1 cellular context compared by ENCODE assay signal in the genomic region with DNA sequence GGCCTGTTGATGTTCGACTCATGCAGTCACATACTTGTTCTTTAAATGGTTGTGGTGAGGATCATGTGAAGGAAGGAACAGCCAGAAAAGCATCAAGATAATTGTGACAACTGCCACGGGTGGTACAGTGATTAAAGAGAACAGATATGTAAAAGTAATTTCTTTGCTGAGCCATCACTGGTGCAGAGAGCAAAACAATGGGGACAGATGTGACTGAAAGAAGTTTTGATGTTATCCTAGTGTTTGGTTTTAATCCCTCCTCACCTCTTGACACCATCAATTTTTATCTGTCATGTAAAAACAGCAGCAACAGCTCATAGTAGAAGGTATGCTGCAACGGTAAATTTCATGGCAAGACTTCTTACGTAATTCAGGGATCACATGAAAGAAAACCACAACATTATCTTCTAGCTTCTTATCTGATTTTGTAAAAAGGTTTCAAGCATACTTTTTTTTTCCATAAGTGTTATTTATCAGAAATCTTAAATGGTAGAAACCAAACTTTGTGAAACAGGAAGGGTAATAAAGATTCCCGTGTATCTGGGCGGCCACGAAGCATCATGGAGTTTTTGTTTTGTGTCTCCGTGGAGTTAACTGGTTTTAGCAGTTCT.
TF ChIP-seq lines count a peak whose summit lies in the region.

No MANE protein-coding gene starts in this region.

TF ChIP-seq in HEK293, 187 proteins besides CTCF, POLR2A, EP300 and RAD21 (continued from another document and continues in another):
- TF ChIP-seq ZNF274 (IDR thresholded peaks at IDR 0.05; ENCODE audit: low read length) (no peak), ZNF274 (tag by site-specific recombination; IDR thresholded peaks at IDR 0.05; ENCODE audit: borderline replicate concordance) (no peak), KLF7 (tag by site-specific recombination; IDR thresholded peaks at IDR 0.05; ENCODE audit: borderline replicate concordance) (no peak), GLI4 (tag by site-specific recombination; IDR thresholded peaks at IDR 0.05) (no peak), TCF7L2 (IDR thresholded peaks at IDR 0.05; ENCODE audit: borderline replicate concordance, low read depth, low read length) (peak; percentile 83), HOXA7 (CRISPR knock-in tag; IDR thresholded peaks at IDR 0.05; ENCODE audit: borderline replicate concordance) (no peak), ZNF48 (tag by site-specific recombination; IDR thresholded peaks at IDR 0.05) (no peak), ZBTB7A (tag by site-specific recombination; IDR thresholded peaks at IDR 0.05; ENCODE audit: low read depth) (no peak), ZNF76 (tag by site-specific recombination; IDR thresholded peaks at IDR 0.05; ENCODE audit: borderline replicate concordance, low read depth) (no peak), ZNF175 (tag by site-specific recombination; IDR thresholded peaks at IDR 0.05) (no peak), ZNF280C (tag by site-specific recombination; IDR thresholded peaks at IDR 0.05) (no peak), KLF8 (tag by site-specific recombination; IDR thresholded peaks at IDR 0.05) (peak; percentile 67), ZNF549 (tag by site-specific recombination; IDR thresholded peaks at IDR 0.05) (no peak), ZBTB1 (tag by site-specific recombination; IDR thresholded peaks at IDR 0.05) (0 out of 2 replicates have a peak, but pooled peaks have one; percentile 12), ZNF24 (tag by site-specific recombination; IDR thresholded peaks at IDR 0.05) (0 out of 2 replicates have a peak, but pooled peaks have one; percentile 39), BCL11B (tag by site-specific recombination; IDR thresholded peaks at IDR 0.05; ENCODE audit: low read depth) (0 out of 2 replicates have a peak, but pooled peaks have one; percentile 64), ZNF302 (tag by site-specific recombination; IDR thresholded peaks at IDR 0.05; ENCODE audit: low read depth) (no peak), ZNF501 (tag by site-specific recombination; IDR thresholded peaks at IDR 0.05) (no peak), ZNF239 (tag by site-specific recombination; IDR thresholded peaks at IDR 0.05) (no peak), REPIN1 (tag by site-specific recombination; IDR thresholded peaks at IDR 0.05; ENCODE audit: low read depth) (no peak), ZNF785 (tag by site-specific recombination; IDR thresholded peaks at IDR 0.05) (no peak), SP3 (tag by site-specific recombination; IDR thresholded peaks at IDR 0.05) (no peak), ZNF830 (tag by site-specific recombination; IDR thresholded peaks at IDR 0.05; ENCODE audit: low read depth) (no peak), ZNF514 (tag by site-specific recombination; IDR thresholded peaks at IDR 0.05) (no peak), KLF10 (tag by site-specific recombination; IDR thresholded peaks at IDR 0.05) (peak; percentile 55), ZNF426 (tag by site-specific recombination; IDR thresholded peaks at IDR 0.05) (no peak), ZNF23 (tag by site-specific recombination; IDR thresholded peaks at IDR 0.05; ENCODE audit: borderline replicate concordance) (no peak), ZNF341 (tag by site-specific recombination; IDR thresholded peaks at IDR 0.05; ENCODE audit: low read depth) (peak; percentile 62), ZNF19 (tag by site-specific recombination; IDR thresholded peaks at IDR 0.05; ENCODE audit: low read depth) (no peak), PBX3 (CRISPR knock-in tag; IDR thresholded peaks at IDR 0.05) (no peak), YY2 (tag by site-specific recombination; IDR thresholded peaks at IDR 0.05) (no peak), ZBTB8A (tag by site-specific recombination; IDR thresholded peaks at IDR 0.05) (no peak), ZFP3 (tag by site-specific recombination; IDR thresholded peaks at IDR 0.05; ENCODE audit: low read depth) (no peak), FEZF1 (tag by site-specific recombination; IDR thresholded peaks at IDR 0.05) (peak; percentile 67)
- TF ChIP-seq, protein P1, sequence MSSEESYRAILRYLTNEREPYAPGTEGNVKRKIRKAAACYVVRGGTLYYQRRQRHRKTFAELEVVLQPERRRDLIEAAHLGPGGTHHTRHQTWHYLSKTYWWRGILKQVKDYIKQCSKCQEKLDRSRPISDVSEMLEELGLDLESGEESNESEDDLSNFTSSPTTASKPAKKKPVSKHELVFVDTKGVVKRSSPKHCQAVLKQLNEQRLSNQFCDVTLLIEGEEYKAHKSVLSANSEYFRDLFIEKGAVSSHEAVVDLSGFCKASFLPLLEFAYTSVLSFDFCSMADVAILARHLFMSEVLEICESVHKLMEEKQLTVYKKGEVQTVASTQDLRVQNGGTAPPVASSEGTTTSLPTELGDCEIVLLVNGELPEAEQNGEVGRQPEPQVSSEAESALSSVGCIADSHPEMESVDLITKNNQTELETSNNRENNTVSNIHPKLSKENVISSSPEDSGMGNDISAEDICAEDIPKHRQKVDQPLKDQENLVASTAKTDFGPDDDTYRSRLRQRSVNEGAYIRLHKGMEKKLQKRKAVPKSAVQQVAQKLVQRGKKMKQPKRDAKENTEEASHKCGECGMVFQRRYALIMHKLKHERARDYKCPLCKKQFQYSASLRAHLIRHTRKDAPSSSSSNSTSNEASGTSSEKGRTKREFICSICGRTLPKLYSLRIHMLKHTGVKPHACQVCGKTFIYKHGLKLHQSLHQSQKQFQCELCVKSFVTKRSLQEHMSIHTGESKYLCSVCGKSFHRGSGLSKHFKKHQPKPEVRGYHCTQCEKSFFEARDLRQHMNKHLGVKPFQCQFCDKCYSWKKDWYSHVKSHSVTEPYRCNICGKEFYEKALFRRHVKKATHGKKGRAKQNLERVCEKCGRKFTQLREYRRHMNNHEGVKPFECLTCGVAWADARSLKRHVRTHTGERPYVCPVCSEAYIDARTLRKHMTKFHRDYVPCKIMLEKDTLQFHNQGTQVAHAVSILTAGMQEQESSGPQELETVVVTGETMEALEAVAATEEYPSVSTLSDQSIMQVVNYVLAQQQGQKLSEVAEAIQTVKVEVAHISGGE (tag by site-specific recombination; conservative IDR thresholded peaks at IDR 0.05; ENCODE audit: low read depth): no peak
- TF ChIP-seq, protein P2, sequence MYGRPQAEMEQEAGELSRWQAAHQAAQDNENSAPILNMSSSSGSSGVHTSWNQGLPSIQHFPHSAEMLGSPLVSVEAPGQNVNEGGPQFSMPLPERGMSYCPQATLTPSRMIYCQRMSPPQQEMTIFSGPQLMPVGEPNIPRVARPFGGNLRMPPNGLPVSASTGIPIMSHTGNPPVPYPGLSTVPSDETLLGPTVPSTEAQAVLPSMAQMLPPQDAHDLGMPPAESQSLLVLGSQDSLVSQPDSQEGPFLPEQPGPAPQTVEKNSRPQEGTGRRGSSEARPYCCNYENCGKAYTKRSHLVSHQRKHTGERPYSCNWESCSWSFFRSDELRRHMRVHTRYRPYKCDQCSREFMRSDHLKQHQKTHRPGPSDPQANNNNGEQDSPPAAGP (tag by site-specific recombination; IDR thresholded peaks at IDR 0.05): no peak
- TF ChIP-seq, protein P3, sequence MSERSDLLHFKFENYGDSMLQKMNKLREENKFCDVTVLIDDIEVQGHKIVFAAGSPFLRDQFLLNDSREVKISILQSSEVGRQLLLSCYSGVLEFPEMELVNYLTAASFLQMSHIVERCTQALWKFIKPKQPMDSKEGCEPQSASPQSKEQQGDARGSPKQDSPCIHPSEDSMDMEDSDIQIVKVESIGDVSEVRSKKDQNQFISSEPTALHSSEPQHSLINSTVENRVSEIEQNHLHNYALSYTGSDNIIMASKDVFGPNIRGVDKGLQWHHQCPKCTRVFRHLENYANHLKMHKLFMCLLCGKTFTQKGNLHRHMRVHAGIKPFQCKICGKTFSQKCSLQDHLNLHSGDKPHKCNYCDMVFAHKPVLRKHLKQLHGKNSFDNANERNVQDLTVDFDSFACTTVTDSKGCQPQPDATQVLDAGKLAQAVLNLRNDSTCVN (tag by site-specific recombination; optimal IDR thresholded peaks at IDR 0.05): no peak
- TF ChIP-seq, protein P4, sequence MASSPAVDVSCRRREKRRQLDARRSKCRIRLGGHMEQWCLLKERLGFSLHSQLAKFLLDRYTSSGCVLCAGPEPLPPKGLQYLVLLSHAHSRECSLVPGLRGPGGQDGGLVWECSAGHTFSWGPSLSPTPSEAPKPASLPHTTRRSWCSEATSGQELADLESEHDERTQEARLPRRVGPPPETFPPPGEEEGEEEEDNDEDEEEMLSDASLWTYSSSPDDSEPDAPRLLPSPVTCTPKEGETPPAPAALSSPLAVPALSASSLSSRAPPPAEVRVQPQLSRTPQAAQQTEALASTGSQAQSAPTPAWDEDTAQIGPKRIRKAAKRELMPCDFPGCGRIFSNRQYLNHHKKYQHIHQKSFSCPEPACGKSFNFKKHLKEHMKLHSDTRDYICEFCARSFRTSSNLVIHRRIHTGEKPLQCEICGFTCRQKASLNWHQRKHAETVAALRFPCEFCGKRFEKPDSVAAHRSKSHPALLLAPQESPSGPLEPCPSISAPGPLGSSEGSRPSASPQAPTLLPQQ (tag by site-specific recombination; IDR thresholded peaks at IDR 0.05): no peak
- TF ChIP-seq, protein P5, sequence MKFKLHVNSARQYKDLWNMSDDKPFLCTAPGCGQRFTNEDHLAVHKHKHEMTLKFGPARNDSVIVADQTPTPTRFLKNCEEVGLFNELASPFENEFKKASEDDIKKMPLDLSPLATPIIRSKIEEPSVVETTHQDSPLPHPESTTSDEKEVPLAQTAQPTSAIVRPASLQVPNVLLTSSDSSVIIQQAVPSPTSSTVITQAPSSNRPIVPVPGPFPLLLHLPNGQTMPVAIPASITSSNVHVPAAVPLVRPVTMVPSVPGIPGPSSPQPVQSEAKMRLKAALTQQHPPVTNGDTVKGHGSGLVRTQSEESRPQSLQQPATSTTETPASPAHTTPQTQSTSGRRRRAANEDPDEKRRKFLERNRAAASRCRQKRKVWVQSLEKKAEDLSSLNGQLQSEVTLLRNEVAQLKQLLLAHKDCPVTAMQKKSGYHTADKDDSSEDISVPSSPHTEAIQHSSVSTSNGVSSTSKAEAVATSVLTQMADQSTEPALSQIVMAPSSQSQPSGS (tag by site-specific recombination; IDR thresholded peaks at IDR 0.05; ENCODE audit: low read depth): 0 out of 2 replicates have a peak, but pooled peaks have one; percentile 5
- TF ChIP-seq, protein P6, sequence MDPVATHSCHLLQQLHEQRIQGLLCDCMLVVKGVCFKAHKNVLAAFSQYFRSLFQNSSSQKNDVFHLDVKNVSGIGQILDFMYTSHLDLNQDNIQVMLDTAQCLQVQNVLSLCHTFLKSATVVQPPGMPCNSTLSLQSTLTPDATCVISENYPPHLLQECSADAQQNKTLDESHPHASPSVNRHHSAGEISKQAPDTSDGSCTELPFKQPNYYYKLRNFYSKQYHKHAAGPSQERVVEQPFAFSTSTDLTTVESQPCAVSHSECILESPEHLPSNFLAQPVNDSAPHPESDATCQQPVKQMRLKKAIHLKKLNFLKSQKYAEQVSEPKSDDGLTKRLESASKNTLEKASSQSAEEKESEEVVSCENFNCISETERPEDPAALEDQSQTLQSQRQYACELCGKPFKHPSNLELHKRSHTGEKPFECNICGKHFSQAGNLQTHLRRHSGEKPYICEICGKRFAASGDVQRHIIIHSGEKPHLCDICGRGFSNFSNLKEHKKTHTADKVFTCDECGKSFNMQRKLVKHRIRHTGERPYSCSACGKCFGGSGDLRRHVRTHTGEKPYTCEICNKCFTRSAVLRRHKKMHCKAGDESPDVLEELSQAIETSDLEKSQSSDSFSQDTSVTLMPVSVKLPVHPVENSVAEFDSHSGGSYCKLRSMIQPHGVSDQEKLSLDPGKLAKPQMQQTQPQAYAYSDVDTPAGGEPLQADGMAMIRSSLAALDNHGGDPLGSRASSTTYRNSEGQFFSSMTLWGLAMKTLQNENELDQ (tag by site-specific recombination; IDR thresholded peaks at IDR 0.05; ENCODE audit: low read depth): no peak
- TF ChIP-seq, protein P7, sequence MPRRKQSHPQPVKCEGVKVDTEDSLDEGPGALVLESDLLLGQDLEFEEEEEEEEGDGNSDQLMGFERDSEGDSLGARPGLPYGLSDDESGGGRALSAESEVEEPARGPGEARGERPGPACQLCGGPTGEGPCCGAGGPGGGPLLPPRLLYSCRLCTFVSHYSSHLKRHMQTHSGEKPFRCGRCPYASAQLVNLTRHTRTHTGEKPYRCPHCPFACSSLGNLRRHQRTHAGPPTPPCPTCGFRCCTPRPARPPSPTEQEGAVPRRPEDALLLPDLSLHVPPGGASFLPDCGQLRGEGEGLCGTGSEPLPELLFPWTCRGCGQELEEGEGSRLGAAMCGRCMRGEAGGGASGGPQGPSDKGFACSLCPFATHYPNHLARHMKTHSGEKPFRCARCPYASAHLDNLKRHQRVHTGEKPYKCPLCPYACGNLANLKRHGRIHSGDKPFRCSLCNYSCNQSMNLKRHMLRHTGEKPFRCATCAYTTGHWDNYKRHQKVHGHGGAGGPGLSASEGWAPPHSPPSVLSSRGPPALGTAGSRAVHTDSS (tag by site-specific recombination; IDR thresholded peaks at IDR 0.05): no peak
